In the genomic region with DNA sequence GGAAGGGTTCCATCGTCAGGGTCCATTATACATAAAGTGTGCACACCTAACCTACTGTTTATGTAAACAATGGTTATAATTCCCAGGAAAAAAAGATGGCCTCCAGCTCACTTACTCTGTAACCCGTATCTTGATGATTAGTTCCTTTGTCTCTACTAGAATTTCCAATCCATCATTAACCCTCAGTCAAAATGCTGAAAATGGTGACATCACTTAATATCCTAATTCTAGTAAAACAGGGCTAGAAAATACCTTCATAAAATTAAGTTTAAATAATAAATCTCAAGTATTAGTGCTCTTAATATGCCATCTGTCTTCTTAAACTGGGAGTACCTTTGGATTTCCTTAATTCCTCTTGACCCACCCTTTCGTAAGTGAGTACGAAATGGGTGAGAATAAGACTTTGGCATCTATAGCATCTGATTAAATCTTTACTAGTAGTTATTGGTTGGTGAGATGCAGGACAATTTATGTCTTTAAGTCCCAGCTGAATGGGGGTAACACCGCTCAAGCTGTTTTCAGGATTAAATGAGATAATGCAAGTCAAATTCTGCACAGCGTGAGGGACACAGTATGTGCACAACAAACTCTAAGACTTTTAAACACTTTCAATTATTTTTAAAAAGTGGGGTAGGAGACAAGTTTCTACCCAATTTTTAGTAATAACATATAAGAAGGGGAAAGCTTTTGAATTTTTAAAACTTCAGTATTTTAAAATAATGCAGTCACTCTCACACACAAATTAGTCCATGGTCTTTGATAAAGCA, we compare ENCODE assay signal across 1 cellular context.
TF ChIP-seq lines count a peak whose summit lies in the region.

No MANE protein-coding gene starts in this region.

TF ChIP-seq in A549, 52 proteins besides CTCF, POLR2A, EP300 and RAD21 (continued from another document):
- TF ChIP-seq, protein P1, sequence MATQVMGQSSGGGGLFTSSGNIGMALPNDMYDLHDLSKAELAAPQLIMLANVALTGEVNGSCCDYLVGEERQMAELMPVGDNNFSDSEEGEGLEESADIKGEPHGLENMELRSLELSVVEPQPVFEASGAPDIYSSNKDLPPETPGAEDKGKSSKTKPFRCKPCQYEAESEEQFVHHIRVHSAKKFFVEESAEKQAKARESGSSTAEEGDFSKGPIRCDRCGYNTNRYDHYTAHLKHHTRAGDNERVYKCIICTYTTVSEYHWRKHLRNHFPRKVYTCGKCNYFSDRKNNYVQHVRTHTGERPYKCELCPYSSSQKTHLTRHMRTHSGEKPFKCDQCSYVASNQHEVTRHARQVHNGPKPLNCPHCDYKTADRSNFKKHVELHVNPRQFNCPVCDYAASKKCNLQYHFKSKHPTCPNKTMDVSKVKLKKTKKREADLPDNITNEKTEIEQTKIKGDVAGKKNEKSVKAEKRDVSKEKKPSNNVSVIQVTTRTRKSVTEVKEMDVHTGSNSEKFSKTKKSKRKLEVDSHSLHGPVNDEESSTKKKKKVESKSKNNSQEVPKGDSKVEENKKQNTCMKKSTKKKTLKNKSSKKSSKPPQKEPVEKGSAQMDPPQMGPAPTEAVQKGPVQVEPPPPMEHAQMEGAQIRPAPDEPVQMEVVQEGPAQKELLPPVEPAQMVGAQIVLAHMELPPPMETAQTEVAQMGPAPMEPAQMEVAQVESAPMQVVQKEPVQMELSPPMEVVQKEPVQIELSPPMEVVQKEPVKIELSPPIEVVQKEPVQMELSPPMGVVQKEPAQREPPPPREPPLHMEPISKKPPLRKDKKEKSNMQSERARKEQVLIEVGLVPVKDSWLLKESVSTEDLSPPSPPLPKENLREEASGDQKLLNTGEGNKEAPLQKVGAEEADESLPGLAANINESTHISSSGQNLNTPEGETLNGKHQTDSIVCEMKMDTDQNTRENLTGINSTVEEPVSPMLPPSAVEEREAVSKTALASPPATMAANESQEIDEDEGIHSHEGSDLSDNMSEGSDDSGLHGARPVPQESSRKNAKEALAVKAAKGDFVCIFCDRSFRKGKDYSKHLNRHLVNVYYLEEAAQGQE (IDR thresholded peaks at IDR 0.05): no peak
- no peak for TF ChIP-seq FOSL2 (IDR thresholded peaks at IDR 0.05)
- TF ChIP-seq FOSL2 (CRISPR knock-in tag; IDR thresholded peaks at IDR 0.05): no peak
- TF ChIP-seq, protein P2, sequence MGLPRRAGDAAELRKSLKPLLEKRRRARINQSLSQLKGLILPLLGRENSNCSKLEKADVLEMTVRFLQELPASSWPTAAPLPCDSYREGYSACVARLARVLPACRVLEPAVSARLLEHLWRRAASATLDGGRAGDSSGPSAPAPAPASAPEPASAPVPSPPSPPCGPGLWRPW (IDR thresholded peaks at IDR 0.05): no peak
- no peak for TF ChIP-seq NPAS2 (CRISPR knock-in tag; IDR thresholded peaks at IDR 0.05; ENCODE audit: borderline replicate concordance)
- no peak for TF ChIP-seq SMC3 (IDR thresholded peaks at IDR 0.05)
- TF ChIP-seq NFE2L2 (conservative IDR thresholded peaks at IDR 0.05; ENCODE audit: low read length): no peak
- TF ChIP-seq ZNF302 (CRISPR knock-in tag; IDR thresholded peaks at IDR 0.05): no peak
